In genomic region chr10:48522011-48522765, GRCh38 we compare ENCODE assay signal across 20 cellular contexts.
DNase-seq lines count a peak whose midpoint lies in the region; ATAC-seq, FAIRE-seq and TF ChIP-seq lines count a peak whose summit lies in the region.
"Had no signal": no experiment of that assay in that cellular context is flagged by ENCODE, and none has a peak within 500 bp of the region (broad histone marks: within the 10 kb centered on the region; RNA-seq: fewer than 3 reads in every experiment).

No MANE protein-coding gene starts in this region.

- ATAC-seq in psoas muscle = no peak
- ATAC-seq: stimulated activated memory B cell treated with anti-CD40 and anti-IgM and Interleukin-4, amounts not matched to agents 10 μg/mL and 1 μg/mL and 100 μg/mL, for 72 hours had no signal

- no peak for TF ChIP-seq EP300 in stomach (IDR thresholded peaks at IDR 0.05)

- DNase-seq in NCI-H69 (lab: John Stamatoyannopoulos, UW) (peak; percentile 31), bronchial epithelial cell (ENCODE audit: low read depth) (no peak), myocyte (ENCODE audit: low read depth) (peak; percentile 56), stomach (peak; percentile 11), psoas muscle (no peak), GM19240 (ENCODE audit: insufficient read length, low spot score) (no peak), COLO668 (lab: John Stamatoyannopoulos, UW; ENCODE audit: unreplicated experiment) (no peak)
- DNase-seq: activated CD4-positive, alpha-beta T cell treated with anti-CD3 and anti-CD28 coated beads for 4 hours; activated naive CD4-positive, alpha-beta T cell treated with anti-CD3 and anti-CD28 coated beads, Interleukin-2, amount 50 U/mL, for 16 hours; anterior cingulate cortex; CD4-positive, alpha-beta memory T cell; erythroblast; HCEC 1CT; KG1; NCI-H187; NCI-H774; stimulated activated CD4-positive, alpha-beta T cell treated with anti-CD3 and anti-CD28 coated beads, Interleukin-1b, Interleukin-23, amount 100 ng/mL, for 48 hours; SW 1271 had no signal

- intact Hi-C loops in stomach (cut with DNase I; ENCODE audit: low total_unique reads) = no loop called here
- intact Hi-C loops in psoas muscle (cut with DNase I) = no loop called here

- peaks cover 5% of the 10 kb centered on the region for H3K27me3 ChIP-seq in bronchial epithelial cell (ENCODE audit: control insufficient read depth, insufficient read depth, low read length)
- H3K27me3 ChIP-seq in stomach = peaks cover 0 to 40% (median 27%) of the 10 kb centered on the region in 3 donors
- peaks cover 0 to 55% (median 13%) of the 10 kb centered on the region in 3 donors for H3K27me3 ChIP-seq in psoas muscle (ENCODE audit: insufficient read depth in 3 of 3, low read length in 2 of 3)

- H3K9me3 ChIP-seq in stomach = no peaks in the 10 kb centered on the region
- no peaks in the 10 kb centered on the region for H3K9me3 ChIP-seq in psoas muscle

- H3K4me3 ChIP-seq in bronchial epithelial cell (ENCODE audit: low read depth, low read length) (no peak overlapping the region), stomach (no peak overlapping the region), psoas muscle (no peak overlapping the region)

- H3K27ac ChIP-seq in stomach = no peak overlapping the region
- no peak overlapping the region for H3K27ac ChIP-seq in psoas muscle

- 77 to 85% (median 81%) methylated on average over 7 of the region's 7 CpGs for WGBS in stomach, 5 donors
- WGBS in psoas muscle, 3 donors = 76 to 83% (median 78%) methylated on average over 7 of the region's 7 CpGs

- H3K4me1 ChIP-seq in stomach = peaks cover 11 to 37% (median 24%) of the 10 kb centered on the region in 4 donors
- H3K4me1 ChIP-seq in psoas muscle = peaks cover 4% of the 10 kb centered on the region

- TF ChIP-seq POLR2A in stomach (IDR thresholded peaks at IDR 0.05) = no peak

- TF ChIP-seq CTCF in bronchial epithelial cell (IDR thresholded peaks at IDR 0.05; ENCODE audit: insufficient read depth, low read length, severe bottlenecking) = no peak
- TF ChIP-seq CTCF in stomach (IDR thresholded peaks at IDR 0.05) = no peak
- TF ChIP-seq CTCF in psoas muscle (IDR thresholded peaks at IDR 0.05) = no peak

- H3K36me3 ChIP-seq in bronchial epithelial cell (ENCODE audit: control insufficient read depth, insufficient read depth, low read length) = no peaks in the 10 kb centered on the region
- H3K36me3 ChIP-seq in stomach = no peaks in the 10 kb centered on the region
- H3K36me3 ChIP-seq in psoas muscle (ENCODE audit: insufficient read depth in 1 of 2, low read depth in 1 of 2) = no peaks in the 10 kb centered on the region

- FAIRE-seq in bronchial epithelial cell (lab: Jason Lieb, UNC) = peak; percentile 7
- FAIRE-seq: keratinocyte had no signal

Comparison
In these comparisons a context has a peak if more than half of its experiments do, and no peak if none do; other contexts are left out.
1. DNase-seq: peak in NCI-H69 (single experiment), myocyte (single experiment) and stomach (single experiment); none in bronchial epithelial cell (single experiment), psoas muscle (0 of 2), GM19240 (single experiment) and COLO668 (single experiment).